ENCODE assay signal across 16 cellular contexts in the genomic region with DNA sequence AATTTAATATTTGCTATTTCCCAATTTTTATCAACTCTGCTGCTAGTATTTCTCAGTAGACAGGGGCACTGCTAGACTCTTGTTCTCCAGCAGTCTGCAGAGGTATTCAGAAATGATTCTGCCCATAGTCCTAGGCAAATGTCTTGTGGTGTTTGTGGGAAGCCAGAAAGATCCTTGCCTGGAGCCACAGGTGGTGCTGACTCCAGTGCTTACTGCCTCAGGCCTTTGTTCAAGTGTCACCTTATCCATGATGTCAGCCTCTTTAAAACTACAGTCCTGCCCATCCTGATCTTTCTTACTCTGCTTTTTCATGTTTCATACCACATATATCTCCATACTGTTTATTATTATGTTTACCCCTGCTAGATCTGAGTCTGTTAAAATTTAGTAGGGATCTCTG. TPM values are rescaled to one million over a fixed set of nuclear protein-coding genes. Genes with fewer than 3 reads are reported as not detected.
DNase-seq lines count a peak whose midpoint lies in the region; ATAC-seq, FAIRE-seq and TF ChIP-seq lines count a peak whose summit lies in the region.
"Had no signal": no experiment of that assay in that cellular context is flagged by ENCODE, and none has a peak within 500 bp of the region (broad histone marks: within the 10 kb centered on the region; RNA-seq: fewer than 3 reads in every experiment).

No MANE protein-coding gene starts in this region.

- H3K4me3 ChIP-seq in DND-41 (ENCODE audit: low read depth in 1 of 2, low read length in 2 of 2) (no peak overlapping the region), Panc1 (ENCODE audit: low read depth in 2 of 2, low read length in 2 of 2) (no peak overlapping the region), psoas muscle (no peak overlapping the region)
- H3K4me3 ChIP-seq: MG63 had no signal

- H3K27ac ChIP-seq in DND-41 (ENCODE audit: low read length) (no peak overlapping the region), Panc1 (ENCODE audit: low read length) (peak overlapping the region; percentile 29; the same call in 1 of the 2 replicates), foreskin keratinocyte (no peak overlapping the region), psoas muscle (no peak overlapping the region)
- H3K27ac ChIP-seq: C4-2B, RWPE1 had no signal

- H3K9ac ChIP-seq in DND-41 (ENCODE audit: low read depth, low read length), result no peak overlapping the region

- intact Hi-C loops in Panc1 (cut with micrococcal nuclease; ENCODE audit: unreplicated experiment), result no loop called here
- intact Hi-C loops in psoas muscle (cut with DNase I), result no loop called here

- no peaks in the 10 kb centered on the region for H4K20me1 ChIP-seq in DND-41 (ENCODE audit: insufficient read depth, low read length)

- no TSS peak for BruUV-seq in Panc1 (replicated peaks; lab: Mats Ljungman, UMichigan)

- FAIRE-seq in HTR-8/SVneo (lab: Jason Lieb, UNC) (peak; percentile 36), GM19239 (lab: Jason Lieb, UNC) (no peak)
- FAIRE-seq: D721Med had no signal

- no peak overlapping the region for H2AFZ ChIP-seq in DND-41 (ENCODE audit: low read depth, low read length)

- H3K27me3 ChIP-seq in DND-41 (ENCODE audit: insufficient read depth, low read length, poor library complexity), result no peaks in the 10 kb centered on the region
- no peaks in the 10 kb centered on the region for H3K27me3 ChIP-seq in Panc1 (ENCODE audit: control insufficient read depth, insufficient read depth, low read length)
- H3K27me3 ChIP-seq in foreskin keratinocyte, result no peaks in the 10 kb centered on the region
- no peaks in the 10 kb centered on the region for H3K27me3 ChIP-seq in psoas muscle (ENCODE audit: insufficient read depth in 3 of 3, low read length in 2 of 3)
- H3K27me3 ChIP-seq: MG63 had no signal

- in situ Hi-C loops in Panc1 (cut with HindIII; ENCODE audit: low pct_unique_long_range_greater_than_20kb, low sequenced_read_pairs), result no loop called here

- H3K79me2 ChIP-seq in DND-41 (ENCODE audit: insufficient read depth, low read length), result no peaks in the 10 kb centered on the region

- no peak for DNase-seq in DND-41
- no peak for DNase-seq in HTR-8/SVneo (ENCODE audit: insufficient read length, low spot score)
- no peak for DNase-seq in Panc1 (ENCODE audit: low read depth, low spot score)
- DNase-seq in foreskin keratinocyte, result no peak
- DNase-seq in psoas muscle, result no peak
- no peak for DNase-seq in GM19239 (ENCODE audit: insufficient read length, low spot score)
- DNase-seq: DMS79 treated with DMSO at 0.1 percent for 48 hours, MG63, NCI-H1048, NCI-H1436, NCI-H2029 had no signal

- peaks cover 9% of the 10 kb centered on the region; the same call in 1 of the 2 replicates for H3K36me3 ChIP-seq in DND-41 (ENCODE audit: insufficient read depth, low read length)
- H3K36me3 ChIP-seq in Panc1 (ENCODE audit: control insufficient read depth, insufficient read depth, low read length), result peaks cover 2% of the 10 kb centered on the region; the same call in 1 of the 2 replicates
- H3K36me3 ChIP-seq in psoas muscle (ENCODE audit: insufficient read depth in 1 of 2, low read depth in 1 of 2), result peaks cover 9 to 37% of the 10 kb centered on the region in 2 donors

- H3K4me1 ChIP-seq in DND-41 (ENCODE audit: insufficient read depth, low read length), result 0 out of 2 replicates have a peak, but pooled peaks cover 1% of the 10 kb centered on the region
- H3K4me1 ChIP-seq in Panc1 (ENCODE audit: control insufficient read depth, insufficient read depth, low read length), result peaks cover 32% of the 10 kb centered on the region
- H3K4me1 ChIP-seq in foreskin keratinocyte, result no peaks in the 10 kb centered on the region
- H3K4me1 ChIP-seq in psoas muscle, result no peaks in the 10 kb centered on the region

- no peak overlapping the region for H3K4me2 ChIP-seq in DND-41 (ENCODE audit: insufficient read depth, low read length)

- ATAC-seq in DND-41 (ENCODE audit: insufficient read depth, low read depth) (peak; percentile 69), Panc1 (no peak; the same call in 1 of the 2 replicates), foreskin keratinocyte (peak; percentile 71), psoas muscle (no peak), HG03439 (IDR thresholded peaks at IDR 0.05; ENCODE audit: unreplicated experiment) (no peak)

- TF ChIP-seq CTCF in DND-41 (IDR thresholded peaks at IDR 0.05; ENCODE audit: borderline replicate concordance, extremely low read depth, low read length, poor library complexity, severe bottlenecking) (no peak), Panc1 (IDR thresholded peaks at IDR 0.05) (no peak), foreskin keratinocyte (conservative IDR thresholded peaks at IDR 0.05) (no peak), psoas muscle (IDR thresholded peaks at IDR 0.05) (no peak)

- CTCF ChIA-PET in Panc1 (lab: Charles Lee), result no interaction called here

- H3K9me3 ChIP-seq in DND-41 (ENCODE audit: insufficient read depth, low read length, severe bottlenecking), result no peaks in the 10 kb centered on the region
- H3K9me3 ChIP-seq in Panc1 (ENCODE audit: control insufficient read depth, insufficient read depth, low read depth, low read length), result no peaks in the 10 kb centered on the region
- H3K9me3 ChIP-seq in psoas muscle, result no peaks in the 10 kb centered on the region
- H3K9me3 ChIP-seq: MG63 had no signal

- POLR2A ChIA-PET in Panc1 (lab: Charles Lee), result no interaction called here

RNA-seq across cellular contexts. Expression of a gene that starts 26.5 kb away (rescaled TPM):
- total RNA-seq in Panc1 (2021; ENCODE audit: unreplicated experiment), result 17.5 TPM
- polyA plus RNA-seq in Panc1 (2012; ENCODE audit: insufficient read length), result 21.6 TPM
- 26.7 and 31.5 TPM in 2 replicates for total RNA-seq in foreskin keratinocyte
- polyA plus RNA-seq in foreskin keratinocyte, result 39.2 and 50.1 TPM in 2 replicates
- 10 to 100 TPM; 29.1 to 46.6 (median 38.0) TPM for total RNA-seq in psoas muscle
- 10 to 100 TPM; 32.8 to 78.0 (median 70.0) TPM for polyA plus RNA-seq in psoas muscle

RNA-seq across cellular contexts. Expression of a gene that starts 26.6 kb away (rescaled TPM):
- total RNA-seq in Panc1 (2021; ENCODE audit: unreplicated experiment) (28.4 TPM), foreskin keratinocyte (25.2 and 26.0 TPM in 2 replicates), psoas muscle (10 to 100 TPM; 16.5 to 31.5 (median 29.0) TPM)
- polyA plus RNA-seq in Panc1 (2012; ENCODE audit: insufficient read length), result 28.1 TPM
- polyA plus RNA-seq in foreskin keratinocyte (16.0 and 17.1 TPM in 2 replicates), psoas muscle (10 to 100 TPM; 17.6 to 34.2 (median 19.2) TPM)

RNA-seq across cellular contexts. Expression of a gene that starts 28.1 kb away (rescaled TPM):
- total RNA-seq in Panc1 (2021; ENCODE audit: unreplicated experiment) (42.7 TPM), foreskin keratinocyte (20.7 and 42.6 TPM in 2 replicates), psoas muscle (under 1 TPM; 0.20 to 0.36 (median 0.29) TPM)
- polyA plus RNA-seq in Panc1 (2012; ENCODE audit: insufficient read length), result 35.5 TPM
- polyA plus RNA-seq in foreskin keratinocyte (17.7 and 42.6 TPM in 2 replicates), psoas muscle (under 1 TPM; 0.07 to 0.13 (median 0.13) TPM)
- total RNA-seq: OCI-LY7 had no signal

Comparison
In these comparisons a context has a peak if more than half of its experiments do, and no peak if none do; other contexts are left out.
1. ATAC-seq: peak in DND-41 (single experiment) and foreskin keratinocyte (single experiment); none in Panc1 (single experiment), psoas muscle (0 of 4) and HG03439 (single experiment).
2. RNA of a gene that starts 28.1 kb away (total RNA-seq): 42.7 TPM in Panc1 (single experiment) and 20.7 to 42.6 TPM in foreskin keratinocyte; 0.20 to 0.36 TPM in psoas muscle; every median in the first group is over 10 times any median in the second.